In genomic region chrX:119417842-119418241, GRCh38 we compare ENCODE assay signal across 1 cellular context.
TF ChIP-seq lines count a peak whose summit lies in the region.

No MANE protein-coding gene starts in this region.

TF ChIP-seq in GM12878, 131 proteins besides CTCF, POLR2A, EP300 and RAD21:
- TF ChIP-seq WRNIP1 (IDR thresholded peaks at IDR 0.05; ENCODE audit: borderline replicate concordance, low read depth, low read length) (no peak), CEBPB (IDR thresholded peaks at IDR 0.05; ENCODE audit: borderline replicate concordance in 1 of 2, low read depth in 2 of 2, low read length in 2 of 2) (no peak), NR2C1 (IDR thresholded peaks at IDR 0.05) (no peak), RBBP5 (conservative IDR thresholded peaks at IDR 0.05) (no peak), MAX (IDR thresholded peaks at IDR 0.05; ENCODE audit: low read depth, low read length) (no peak), SMC3 (IDR thresholded peaks at IDR 0.05; ENCODE audit: borderline replicate concordance, low read length) (no peak), ZSCAN29 (IDR thresholded peaks at IDR 0.05) (no peak)
